In the genomic region with DNA sequence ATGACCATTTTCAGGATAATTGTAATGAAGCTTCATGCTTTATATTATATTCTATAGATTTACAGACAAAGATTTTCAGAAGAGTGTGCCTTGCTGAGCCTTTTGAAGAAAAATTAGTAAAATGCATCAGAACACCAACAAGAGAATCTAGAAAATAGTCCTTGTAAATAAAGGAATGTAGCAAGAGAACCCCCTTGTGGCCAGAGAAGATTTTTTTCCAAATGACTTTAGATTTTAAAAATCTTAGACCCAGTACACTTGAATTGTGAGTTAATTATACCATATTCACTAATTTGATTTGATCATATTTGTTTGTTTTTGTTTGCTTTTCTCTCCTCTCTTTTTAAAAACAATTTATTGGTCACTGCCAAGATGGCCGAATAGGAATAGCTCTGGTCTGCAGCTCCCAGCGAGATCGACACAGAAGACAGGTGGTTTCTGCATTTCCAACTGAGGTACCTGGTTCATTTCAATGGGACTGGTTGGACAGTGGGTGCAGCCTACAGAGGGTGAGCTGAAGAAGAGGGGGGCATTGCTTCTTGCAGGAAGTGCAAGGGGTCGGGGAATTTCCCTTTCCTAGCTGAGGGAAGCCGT, we compare ENCODE assay signal across 8 cellular contexts. TPM values are rescaled to one million over a fixed set of nuclear protein-coding genes. Genes with fewer than 3 reads are reported as not detected.
DNase-seq lines count a peak whose midpoint lies in the region; TF ChIP-seq lines count a peak whose summit lies in the region.

No MANE protein-coding gene starts in this region.

- peaks cover 2% of the 10 kb centered on the region for H3K36me3 Mint-ChIP-seq in chondrocyte (ENCODE audit: low read depth)
- no peaks in the 10 kb centered on the region for H3K36me3 Mint-ChIP-seq in activated CD4-positive, alpha-beta memory T cell treated with anti-CD3 and anti-CD28 coated beads, Interleukin-2, amount 10 ng/mL, durations not matched to agents 7 days and 5 days (ENCODE audit: low read depth)

- H3K36me3 ChIP-seq in ovary (no peaks in the 10 kb centered on the region), H7 (replicated peaks; ENCODE audit: control insufficient read depth, insufficient read depth, low read length) (no peaks in the 10 kb centered on the region)

- H3K9me3 Mint-ChIP-seq in chondrocyte (ENCODE audit: low read depth): no peaks in the 10 kb centered on the region
- H3K9me3 Mint-ChIP-seq in activated CD4-positive, alpha-beta memory T cell treated with anti-CD3 and anti-CD28 coated beads, Interleukin-2, amount 10 ng/mL, durations not matched to agents 7 days and 5 days: no peaks in the 10 kb centered on the region

- H3K9me3 ChIP-seq in ovary: no peaks in the 10 kb centered on the region

- no peak for TF ChIP-seq EP300 in ovary (IDR thresholded peaks at IDR 0.05)

- H3K27ac ChIP-seq in ovary: no peak overlapping the region

- no peak overlapping the region for H3K27ac Mint-ChIP-seq in chondrocyte (ENCODE audit: unreplicated experiment)
- H3K27ac Mint-ChIP-seq in activated CD4-positive, alpha-beta memory T cell treated with anti-CD3 and anti-CD28 coated beads, Interleukin-2, amount 10 ng/mL, durations not matched to agents 7 days and 5 days: no peak overlapping the region

- intact Hi-C loops in ovary (cut with DNase I): loop anchor here (5.0 to 10.0 kb wide), 4 partner anchors 453 to 473 kb away; no protein-coding TSS in a partner anchor

- no peaks in the 10 kb centered on the region for H3K27me3 ChIP-seq in ovary
- H3K27me3 ChIP-seq in H7 (ENCODE audit: control insufficient read depth, insufficient read depth, low read length): no peaks in the 10 kb centered on the region

- TF ChIP-seq CTCF in GM12873 (IDR thresholded peaks at IDR 0.05; ENCODE audit: insufficient read depth, low read depth, low read length, missing control alignments) (peak; percentile 44), chondrocyte (IDR thresholded peaks at IDR 0.05) (peak; percentile 92), ovary (IDR thresholded peaks at IDR 0.05) (peak; percentile 30 to 59 (median 49))

- H3K4me3 Mint-ChIP-seq in chondrocyte (ENCODE audit: unreplicated experiment): no peak overlapping the region
- H3K4me3 Mint-ChIP-seq in activated CD4-positive, alpha-beta memory T cell treated with anti-CD3 and anti-CD28 coated beads, Interleukin-2, amount 10 ng/mL, durations not matched to agents 7 days and 5 days: no peak overlapping the region

- CTCF ChIA-PET in activated CD4-positive, alpha-beta memory T cell treated with anti-CD3 and anti-CD28 coated beads, Interleukin-2, amount 10 ng/mL, durations not matched to agents 7 days and 5 days (lab: Charles Lee): interaction anchor here (1.2 to 2.1 kb wide), 4 partner anchors 10 to 464 kb away, joined by 3 to 11 read pairs (median 3); no protein-coding TSS in a partner anchor

- WGBS in ovary, 3 donors: 84 to 87% (median 85%) methylated on average over 5 of the region's 5 CpGs

- H3K27me3 Mint-ChIP-seq in chondrocyte (ENCODE audit: low read depth): peaks cover 17% of the 10 kb centered on the region
- peaks cover 41% of the 10 kb centered on the region for H3K27me3 Mint-ChIP-seq in activated CD4-positive, alpha-beta memory T cell treated with anti-CD3 and anti-CD28 coated beads, Interleukin-2, amount 10 ng/mL, durations not matched to agents 7 days and 5 days

- DNase-seq in NAMALWA (ENCODE audit: low spot score) (peak; percentile 44), chondrocyte (ENCODE audit: low spot score) (no peak), ovary (no peak), H7 (no peak), HUDEP-2 (lab: John Stamatoyannopoulos, UW; ENCODE audit: unreplicated experiment in 76 of 76) (no peak), hypothalamus (lab: John Stamatoyannopoulos, UW) (no peak)
- DNase-seq in activated CD4-positive, alpha-beta memory T cell treated with anti-CD3 and anti-CD28 coated beads, Interleukin-2, amount 10 ng/mL, durations not matched to agents 7 days and 5 days: no peak

- no peak for TF ChIP-seq POLR2A in ovary (IDR thresholded peaks at IDR 0.05)

- POLR2A ChIA-PET in activated CD4-positive, alpha-beta memory T cell treated with anti-CD3 and anti-CD28 coated beads, Interleukin-2, amount 10 ng/mL, durations not matched to agents 7 days and 5 days (lab: Charles Lee): no interaction called here

- H3K4me1 ChIP-seq in ovary (ENCODE audit: insufficient read depth): no peaks in the 10 kb centered on the region

- no peaks in the 10 kb centered on the region for H3K4me1 Mint-ChIP-seq in chondrocyte (ENCODE audit: low read depth)
- H3K4me1 Mint-ChIP-seq in activated CD4-positive, alpha-beta memory T cell treated with anti-CD3 and anti-CD28 coated beads, Interleukin-2, amount 10 ng/mL, durations not matched to agents 7 days and 5 days: no peaks in the 10 kb centered on the region

- H3K4me3 ChIP-seq in ovary (no peak overlapping the region), H7 (ENCODE audit: insufficient read depth, low read depth, low read length) (no peak overlapping the region)

RNA-seq across cellular contexts. Expression of a gene that starts 12.8 kb away (rescaled TPM):
- total RNA-seq in chondrocyte: 8.3 to 29.7 TPM (median 10.8 TPM) in 3 replicates
- total RNA-seq in ovary: 10 to 100 TPM in 3 of 7 donors, 1 to 10 TPM in 4; 4.3 to 21.1 (median 9.5) TPM
- polyA plus RNA-seq in ovary: 10 to 100 TPM; 15.0 to 36.0 TPM
- total RNA-seq in H7 (2014; rRNA removed; shearing (Covaris generic)): 0.48 TPM in 1 of 2 replicates, not detected in the other
- total RNA-seq in activated CD4-positive, alpha-beta memory T cell treated with anti-CD3 and anti-CD28 coated beads, Interleukin-2, amount 10 ng/mL, durations not matched to agents 7 days and 5 days: 100 to 1,000 TPM; 420 to 430 TPM

RNA-seq across cellular contexts. Expression of a gene that starts 42.2 kb away (rescaled TPM):
- total RNA-seq in chondrocyte (6.6 to 35.4 TPM (median 7.4 TPM) in 3 replicates), ovary (10 to 100 TPM in 6 of 7 donors, 1 to 10 TPM in 1; 7.3 to 30.7 (median 14.5) TPM)
- 10 to 100 TPM; 32.9 to 40.7 TPM for polyA plus RNA-seq in ovary
- not detected in 2 replicates for total RNA-seq in H7 (2014; rRNA removed; shearing (Covaris generic))
- 100 to 1,000 TPM; 320 to 338 TPM for total RNA-seq in activated CD4-positive, alpha-beta memory T cell treated with anti-CD3 and anti-CD28 coated beads, Interleukin-2, amount 10 ng/mL, durations not matched to agents 7 days and 5 days

Comparison
In these comparisons a context has a peak if more than half of its experiments do, and no peak if none do; other contexts are left out.
1. RNA of a gene that starts 12.8 kb away (total RNA-seq): 420 to 430 TPM in activated CD4-positive, alpha-beta memory T cell treated with anti-CD3 and anti-CD28 coated beads, Interleukin-2, amount 10 ng/mL, durations not matched to agents 7 days and 5 days; 8.3 to 29.7 TPM in chondrocyte, 4.3 to 21.1 TPM in ovary and 0.48 TPM in H7; every median in the first group is over 10 times any median in the second.
2. Peak in every context shown above with its lines, with median percentiles within 50 percentile points of each other: CTCF ChIP-seq.